In the genomic region with DNA sequence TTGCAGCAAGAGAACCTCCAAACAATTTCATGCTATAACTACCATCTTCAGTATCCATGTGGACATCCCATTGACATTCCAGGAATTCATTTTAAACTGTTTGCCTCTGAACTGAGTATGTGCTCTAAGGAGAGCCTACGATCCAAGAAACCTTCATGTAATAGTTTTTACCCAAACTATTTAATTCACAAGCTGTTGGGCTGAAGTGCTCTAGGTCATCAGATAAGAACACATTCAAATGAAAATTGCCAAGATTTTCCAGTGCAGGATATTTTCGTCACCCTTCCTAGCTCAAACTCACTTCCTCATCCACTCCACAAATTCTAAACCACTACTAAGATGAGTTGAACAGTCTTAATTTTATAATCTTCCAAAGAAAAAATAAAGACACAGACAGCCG, we compare ENCODE assay signal across 16 cellular contexts. TPM values are rescaled to one million over a fixed set of nuclear protein-coding genes. Genes with fewer than 3 reads are reported as not detected.
DNase-seq lines count a peak whose midpoint lies in the region; ATAC-seq, FAIRE-seq and TF ChIP-seq lines count a peak whose summit lies in the region.
"Had no signal": no experiment of that assay in that cellular context is flagged by ENCODE, and none has a peak within 500 bp of the region (broad histone marks: within the 10 kb centered on the region; RNA-seq: fewer than 3 reads in every experiment).

No MANE protein-coding gene starts in this region.

- no peak for TF ChIP-seq RAD21 in HepG2 (CRISPR knock-in tag; IDR thresholded peaks at IDR 0.05)

- TF ChIP-seq POLR2A in HepG2 (IDR thresholded peaks at IDR 0.05; ENCODE audit: insufficient read depth in 1 of 2, low read depth in 2 of 2, low read length in 2 of 2): no peak

- no peak overlapping the region for H2AFZ ChIP-seq in HepG2 (ENCODE audit: low read length)

- no peak overlapping the region for H3K9ac ChIP-seq in HepG2 (ENCODE audit: insufficient read depth, low read depth, low read length)

- H3K4me3 ChIP-seq in lung: no peak overlapping the region
- no peak overlapping the region for H3K4me3 ChIP-seq in upper lobe of right lung
- H3K4me3 ChIP-seq in HepG2 (replicated peaks in 1 of 3; ENCODE audit: insufficient read depth in 1 of 3, low read depth in 2 of 3, low read length in 3 of 3): no peak overlapping the region
- H3K4me3 ChIP-seq: HAP-1 had no signal

- H3K79me2 ChIP-seq in HepG2 (ENCODE audit: insufficient read depth, low read length): no peaks in the 10 kb centered on the region

- ATAC-seq in lung (ENCODE audit: insufficient read depth, low FRiP score): peak; percentile 21
- peak; percentile 60 for ATAC-seq in upper lobe of right lung
- no peak for ATAC-seq in HepG2
- no peak for ATAC-seq in HG03460 (IDR thresholded peaks at IDR 0.05; ENCODE audit: unreplicated experiment)
- ATAC-seq: CD8-positive, alpha-beta T cell had no signal

- no peaks in the 10 kb centered on the region for H4K20me1 ChIP-seq in HepG2 (ENCODE audit: insufficient read depth, low read length)

- peak; percentile 4 for FAIRE-seq in endometrium (lab: Jason Lieb, UNC)
- FAIRE-seq in HepG2 (lab: Jason Lieb, UNC): no peak
- FAIRE-seq: D721Med, H1 had no signal

- H3K27me3 ChIP-seq in lung (ENCODE audit: control insufficient read depth, insufficient read depth): no peaks in the 10 kb centered on the region
- no peaks in the 10 kb centered on the region for H3K27me3 ChIP-seq in upper lobe of right lung
- no peaks in the 10 kb centered on the region for H3K27me3 ChIP-seq in HepG2 (ENCODE audit: control insufficient read depth in 1 of 2, insufficient read depth in 2 of 2, low read length in 2 of 2)

- DNase-seq in lung (ENCODE audit: low spot score) (no peak), upper lobe of right lung (no peak), HepG2 (ENCODE audit: low spot score) (no peak), DMS53 treated with DMSO at 0.1 percent for 48 hours (lab: John Stamatoyannopoulos, UW; ENCODE audit: unreplicated experiment) (no peak)
- DNase-seq: CD8-positive, alpha-beta T cell; COR-L47; GF-D8; HFFc6 had no signal

- BruUV-seq in HepG2 (replicated peaks; lab: Mats Ljungman, UMichigan): no TSS peak

- H3K9me3 ChIP-seq in lung (ENCODE audit: control insufficient read depth in 2 of 2, insufficient read depth in 1 of 2, low read length in 1 of 2): no peaks in the 10 kb centered on the region
- H3K9me3 ChIP-seq in upper lobe of right lung: no peaks in the 10 kb centered on the region
- no peaks in the 10 kb centered on the region for H3K9me3 ChIP-seq in HepG2 (ENCODE audit: low read length)
- H3K9me3 ChIP-seq: HAP-1 had no signal

- TF ChIP-seq EP300 in HepG2 (IDR thresholded peaks at IDR 0.05; ENCODE audit: low read depth in 2 of 2, low read length in 2 of 2) (no peak), HepG2 (CRISPR knock-in tag; IDR thresholded peaks at IDR 0.05; ENCODE audit: borderline replicate concordance) (no peak)

- H3K27ac ChIP-seq in lung (ENCODE audit: low read depth in 1 of 2, low read length in 1 of 2) (no peak overlapping the region), upper lobe of right lung (no peak overlapping the region), HepG2 (ENCODE audit: extremely low read length, insufficient read depth, low read length) (no peak overlapping the region)
- H3K27ac ChIP-seq: HL-60 had no signal

- intact Hi-C loops in upper lobe of right lung (cut with DNase I) (no loop called here), HepG2 (cut with micrococcal nuclease; ENCODE audit: unreplicated experiment) (no loop called here)

- H3K36me3 ChIP-seq in lung (ENCODE audit: control insufficient read depth in 2 of 2, insufficient read depth in 2 of 2, low read length in 2 of 2) (no peaks in the 10 kb centered on the region), upper lobe of right lung (no peaks in the 10 kb centered on the region), HepG2 (replicated peaks in 1 of 2; ENCODE audit: control insufficient read depth in 1 of 2, insufficient read depth in 2 of 2, low read length in 2 of 2) (no peaks in the 10 kb centered on the region)
- H3K36me3 ChIP-seq: HAP-1 had no signal

- 54 to 69% methylated on average over 3 of the region's 3 CpGs for WGBS in lung, 2 donors
- WGBS in HepG2 (ENCODE audit: low lambda C conversion rate): 3% methylated on average over 3 of the region's 3 CpGs

- CTCF ChIA-PET in HepG2 (lab: Yijun Ruan, JAX; ENCODE audit: low intra/inter-chr PET ratio, low total read pairs): no interaction called here

- in situ Hi-C loops in HepG2 (cut with HindIII; ENCODE audit: extremely low pct_ligation_motif_present, low pct_unique_long_range_greater_than_20kb): no loop called here

- TF ChIP-seq CTCF in lung (IDR thresholded peaks at IDR 0.05; ENCODE audit: control extremely low read depth, extremely low read depth) (no peak), upper lobe of right lung (IDR thresholded peaks at IDR 0.05) (no peak), HepG2 (CRISPR knock-in tag; IDR thresholded peaks at IDR 0.05) (no peak)

- no peaks in the 10 kb centered on the region for H3K4me1 ChIP-seq in lung (ENCODE audit: control insufficient read depth in 2 of 2, insufficient read depth in 2 of 2, low read length in 2 of 2)
- H3K4me1 ChIP-seq in upper lobe of right lung: no peaks in the 10 kb centered on the region
- no peaks in the 10 kb centered on the region for H3K4me1 ChIP-seq in HepG2 (ENCODE audit: insufficient read depth, low read length)
- H3K4me1 ChIP-seq: HAP-1 had no signal

- POLR2A ChIA-PET in HepG2 (lab: Yijun Ruan, JAX): no interaction called here

- no peak overlapping the region for H3K4me2 ChIP-seq in HepG2 (ENCODE audit: low read depth, low read length)

TF ChIP-seq in HepG2, 621 proteins besides CTCF, POLR2A, EP300 and RAD21 (continues in another document):
- TF ChIP-seq GFI1 (CRISPR knock-in tag; IDR thresholded peaks at IDR 0.05; ENCODE audit: borderline replicate concordance): no peak
- no peak for TF ChIP-seq JDP2 (CRISPR knock-in tag; IDR thresholded peaks at IDR 0.05; ENCODE audit: borderline replicate concordance)
- no peak for TF ChIP-seq PAF1 (CRISPR knock-in tag; IDR thresholded peaks at IDR 0.05)
- no peak for TF ChIP-seq ZNF598 (CRISPR knock-in tag; IDR thresholded peaks at IDR 0.05; ENCODE audit: borderline replicate concordance)
- TF ChIP-seq, protein P1, sequence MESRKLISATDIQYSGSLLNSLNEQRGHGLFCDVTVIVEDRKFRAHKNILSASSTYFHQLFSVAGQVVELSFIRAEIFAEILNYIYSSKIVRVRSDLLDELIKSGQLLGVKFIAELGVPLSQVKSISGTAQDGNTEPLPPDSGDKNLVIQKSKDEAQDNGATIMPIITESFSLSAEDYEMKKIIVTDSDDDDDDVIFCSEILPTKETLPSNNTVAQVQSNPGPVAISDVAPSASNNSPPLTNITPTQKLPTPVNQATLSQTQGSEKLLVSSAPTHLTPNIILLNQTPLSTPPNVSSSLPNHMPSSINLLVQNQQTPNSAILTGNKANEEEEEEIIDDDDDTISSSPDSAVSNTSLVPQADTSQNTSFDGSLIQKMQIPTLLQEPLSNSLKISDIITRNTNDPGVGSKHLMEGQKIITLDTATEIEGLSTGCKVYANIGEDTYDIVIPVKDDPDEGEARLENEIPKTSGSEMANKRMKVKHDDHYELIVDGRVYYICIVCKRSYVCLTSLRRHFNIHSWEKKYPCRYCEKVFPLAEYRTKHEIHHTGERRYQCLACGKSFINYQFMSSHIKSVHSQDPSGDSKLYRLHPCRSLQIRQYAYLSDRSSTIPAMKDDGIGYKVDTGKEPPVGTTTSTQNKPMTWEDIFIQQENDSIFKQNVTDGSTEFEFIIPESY (CRISPR knock-in tag; IDR thresholded peaks at IDR 0.05): no peak
- no peak for TF ChIP-seq ZC3H4 (CRISPR knock-in tag; IDR thresholded peaks at IDR 0.05; ENCODE audit: borderline replicate concordance)
- no peak for TF ChIP-seq ZFYVE20 (CRISPR knock-in tag; IDR thresholded peaks at IDR 0.05; ENCODE audit: borderline replicate concordance, low read depth)
- TF ChIP-seq, protein P2, sequence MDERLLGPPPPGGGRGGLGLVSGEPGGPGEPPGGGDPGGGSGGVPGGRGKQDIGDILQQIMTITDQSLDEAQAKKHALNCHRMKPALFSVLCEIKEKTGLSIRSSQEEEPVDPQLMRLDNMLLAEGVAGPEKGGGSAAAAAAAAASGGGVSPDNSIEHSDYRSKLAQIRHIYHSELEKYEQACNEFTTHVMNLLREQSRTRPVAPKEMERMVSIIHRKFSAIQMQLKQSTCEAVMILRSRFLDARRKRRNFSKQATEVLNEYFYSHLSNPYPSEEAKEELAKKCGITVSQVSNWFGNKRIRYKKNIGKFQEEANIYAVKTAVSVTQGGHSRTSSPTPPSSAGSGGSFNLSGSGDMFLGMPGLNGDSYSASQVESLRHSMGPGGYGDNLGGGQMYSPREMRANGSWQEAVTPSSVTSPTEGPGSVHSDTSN (CRISPR knock-in tag; IDR thresholded peaks at IDR 0.05): no peak
- TF ChIP-seq SOX13 (IDR thresholded peaks at IDR 0.05): no peak
- TF ChIP-seq SOX13 (CRISPR knock-in tag; conservative IDR thresholded peaks at IDR 0.05 in 1 of 2, IDR thresholded peaks at IDR 0.05 in 1 of 2): no peak
- no peak for TF ChIP-seq AHR (CRISPR knock-in tag; IDR thresholded peaks at IDR 0.05)

RNA-seq across cellular contexts. Expression of a gene that starts 12.8 kb away (rescaled TPM):
- 1 to 10 TPM; 5.5 to 5.9 TPM for total RNA-seq in lung
- 1 to 10 TPM in 1 of 2 donors, under 1 TPM in 1; 0.88 to 3.8 TPM for polyA plus RNA-seq in lung
- total RNA-seq in upper lobe of right lung: 6.2 TPM
- not detected in 2 replicates for total RNA-seq in HepG2 (2016; rRNA removed; fragmentation: Illumina TruSeq; extraction: Trizol)
- total RNA-seq in HepG2 (2016; cell fraction: cytosol; rRNA removed; fragmentation: Illumina TruSeq; extraction: Trizol; ENCODE audit: low read depth): not detected in 2 replicates
- total RNA-seq in HepG2 (2016; cell fraction: insoluble cytoplasmic fraction; rRNA removed; fragmentation: Illumina TruSeq; extraction: Trizol): not detected in 2 replicates
- not detected in 2 replicates for total RNA-seq in HepG2 (2016; cell fraction: membrane; rRNA removed; fragmentation: Illumina TruSeq; extraction: Trizol)
- not detected in 2 replicates for total RNA-seq in HepG2 (2016; cell fraction: nucleus; rRNA removed; fragmentation: Illumina TruSeq; extraction: Trizol)
- not detected in 2 replicates for polyA plus RNA-seq in HepG2 (2011; rRNA removed)
- not detected in 2 replicates for polyA plus RNA-seq in HepG2 (2011; cell fraction: cytosol; rRNA removed)
- not detected in 2 replicates for polyA plus RNA-seq in HepG2 (2011; cell fraction: nucleus; rRNA removed)
- not detected in 2 replicates for polyA plus RNA-seq in HepG2 (2012)
- not detected in 2 replicates for polyA plus RNA-seq in HepG2 (2016; cell fraction: cytosol; fragmentation: Illumina TruSeq; extraction: Trizol; ENCODE audit: low read depth)
- polyA plus RNA-seq in HepG2 (2016; cell fraction: insoluble cytoplasmic fraction; fragmentation: Illumina TruSeq; extraction: Trizol; ENCODE audit: low read depth): not detected in 2 replicates
- not detected in 2 replicates for polyA plus RNA-seq in HepG2 (2016; cell fraction: membrane; fragmentation: Illumina TruSeq; extraction: Trizol; ENCODE audit: low read depth)
- not detected in 2 replicates for polyA plus RNA-seq in HepG2 (2016; cell fraction: nucleus; fragmentation: Illumina TruSeq; extraction: Trizol; ENCODE audit: insufficient read depth, low read depth)
- polyA minus RNA-seq in HepG2 (2011; rRNA and poly(A)+ RNA removed; ENCODE audit: low replicate concordance): not detected in 2 replicates
- not detected in 2 replicates for polyA minus RNA-seq in HepG2 (2011; cell fraction: cytosol; rRNA and poly(A)+ RNA removed)
- not detected in 2 replicates for polyA minus RNA-seq in HepG2 (2011; cell fraction: nucleus; rRNA and poly(A)+ RNA removed)
- total RNA-seq: CD8-positive, alpha-beta T cell; H1; HFFc6 had no signal
- polyA plus RNA-seq: BJ, CD14-positive monocyte, H1 had no signal

Comparison
In these comparisons a context has a peak if more than half of its experiments do, and no peak if none do; other contexts are left out.
1. ATAC-seq: peak in lung (single experiment) and upper lobe of right lung (single experiment); none in HepG2 (single experiment) and HG03460 (single experiment).